In the genomic region with DNA sequence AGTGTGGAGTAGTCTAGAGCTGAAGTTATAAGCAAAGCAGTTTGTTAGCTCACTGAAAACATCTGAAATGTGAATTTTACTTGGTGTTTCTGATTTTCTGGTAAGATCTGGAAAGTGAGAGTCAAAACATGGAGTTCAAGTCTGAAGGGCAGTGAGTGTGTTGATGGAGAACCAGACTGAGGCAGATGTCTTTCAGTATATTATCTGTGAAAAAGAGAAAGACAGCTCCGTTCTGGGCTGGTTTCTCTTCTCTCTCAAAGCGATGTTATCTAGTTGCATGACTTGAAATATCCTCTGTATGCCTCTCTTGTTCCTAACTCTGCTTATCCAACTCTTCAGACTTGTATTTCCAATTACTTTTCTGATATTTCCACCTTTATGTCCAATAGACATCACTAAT, we compare ENCODE assay signal across 28 cellular contexts.
DNase-seq lines count a peak whose midpoint lies in the region; ATAC-seq, FAIRE-seq and TF ChIP-seq lines count a peak whose summit lies in the region.
"Had no signal": no experiment of that assay in that cellular context is flagged by ENCODE, and none has a peak within 500 bp of the region (broad histone marks: within the 10 kb centered on the region; RNA-seq: fewer than 3 reads in every experiment).

No MANE protein-coding gene starts in this region.

- intact Hi-C loops in mucosa of descending colon (cut with DNase I, micrococcal nuclease): no loop called here

- H3K9me3 ChIP-seq in OCI-LY3 (ENCODE audit: insufficient read depth, low read length) (no peaks in the 10 kb centered on the region), hepatocyte (ENCODE audit: low read depth) (no peaks in the 10 kb centered on the region), mucosa of descending colon (no peaks in the 10 kb centered on the region)
- H3K9me3 ChIP-seq: adrenal gland, ovary, right atrium auricular region had no signal

- H2AFZ ChIP-seq in OCI-LY3 (ENCODE audit: low read depth, low read length): 0 out of 2 replicates have a peak overlapping the region, but pooled peaks have one; percentile 26
- H2AFZ ChIP-seq in hepatocyte: no peak overlapping the region

- ATAC-seq in GM19463 (IDR thresholded peaks at IDR 0.05; ENCODE audit: unreplicated experiment) (peak; percentile 42), GM19328 (IDR thresholded peaks at IDR 0.05; ENCODE audit: unreplicated experiment) (no peak), mucosa of descending colon (no peak), HG02763 (IDR thresholded peaks at IDR 0.05; ENCODE audit: unreplicated experiment) (no peak)
- ATAC-seq: activated T-cell treated with anti-CD3 and anti-CD28 coated beads, Interleukin-2, amount 50 U/mL, for 4 hours; left lobe of liver; natural killer cell treated with Interleukin-12 subunit alpha and Interleukin-12 subunit beta and Interleukin-15 and Interleukin-18, amount 100 ng/mL, for 72 hours; PC-3 had no signal

- H3K79me2 ChIP-seq in OCI-LY3 (ENCODE audit: low read length) (peaks cover 21% of the 10 kb centered on the region; the same call in 1 of the 2 replicates), hepatocyte (peaks cover 34% of the 10 kb centered on the region)

- H3K27me3 ChIP-seq in OCI-LY3 (ENCODE audit: low read depth, low read length) (no peaks in the 10 kb centered on the region), hepatocyte (no peaks in the 10 kb centered on the region)
- H3K27me3 ChIP-seq: adrenal gland, brain microvascular endothelial cell, ovary, right atrium auricular region had no signal

- H3K36me3 ChIP-seq in OCI-LY3 (replicated peaks; ENCODE audit: low read depth, low read length) (no peaks in the 10 kb centered on the region), hepatocyte (replicated peaks; ENCODE audit: insufficient read depth, low read depth) (no peaks in the 10 kb centered on the region), mucosa of descending colon (ENCODE audit: low read depth) (no peaks in the 10 kb centered on the region)
- H3K36me3 ChIP-seq: adrenal gland, brain microvascular endothelial cell, ovary, right atrium auricular region had no signal

- H4K20me1 ChIP-seq in OCI-LY3 (ENCODE audit: insufficient read depth, low read length) (no peaks in the 10 kb centered on the region), hepatocyte (ENCODE audit: insufficient read depth, poor library complexity, severe bottlenecking) (no peaks in the 10 kb centered on the region)

- peak overlapping the region; percentile 60 for H3K9ac ChIP-seq in OCI-LY3 (ENCODE audit: low read length)

- H3K9me2 ChIP-seq in hepatocyte (replicated peaks; ENCODE audit: insufficient read depth): no peaks in the 10 kb centered on the region

- no peak for TF ChIP-seq POLR2A in GM12891 (IDR thresholded peaks at IDR 0.05; ENCODE audit: low read depth, low read length)

- H3K4me2 ChIP-seq in OCI-LY3 (ENCODE audit: low read length) (peak overlapping the region; percentile 85), hepatocyte (no peak overlapping the region)

- H3K4me1 ChIP-seq in OCI-LY3 (ENCODE audit: low read length) (peaks cover 66% of the 10 kb centered on the region), hepatocyte (ENCODE audit: insufficient read depth) (peaks cover 6% of the 10 kb centered on the region), mucosa of descending colon (ENCODE audit: low read depth) (peaks cover 21% of the 10 kb centered on the region)
- H3K4me1 ChIP-seq: right atrium auricular region had no signal

- H3K27ac ChIP-seq in OCI-LY3 (ENCODE audit: low read length) (peak overlapping the region; percentile 72), hepatocyte (peak overlapping the region; percentile 44)
- H3K27ac ChIP-seq: adrenal gland, brain microvascular endothelial cell, ovary, right atrium auricular region had no signal

- TF ChIP-seq CTCF in OCI-LY3 (IDR thresholded peaks at IDR 0.05; ENCODE audit: low read depth, low read length) (no peak), hepatocyte (IDR thresholded peaks at IDR 0.05; ENCODE audit: poor library complexity) (no peak), mucosa of descending colon (IDR thresholded peaks at IDR 0.05) (no peak)

- 84% methylated on average over 2 of the region's 2 CpGs for WGBS in hepatocyte (ENCODE audit: low lambda C conversion rate, missing lambda C conversion rate)

- no peak for DNase-seq in GM12891 (ENCODE audit: insufficient read length, low spot score)
- no peak for DNase-seq in hepatocyte (ENCODE audit: low spot score)
- no peak for DNase-seq in HCEC 1CT
- no peak for DNase-seq in mucosa of descending colon
- DNase-seq: activated CD4-positive, alpha-beta T cell treated with anti-CD3 and anti-CD28 coated beads for 1 hour; activated naive CD4-positive, alpha-beta T cell; activated T-cell treated with anti-CD3 and anti-CD28 coated beads, Interleukin-2, amount 50 U/mL, for 4 hours; adrenal gland; brain microvascular endothelial cell; effector CD8-positive, alpha-beta T cell; H7; NCI-H1417 treated with DMSO at 0.1 percent for 48 hours; NCI-H2081 treated with DMSO at 0.1 percent for 48 hours; NCI-H345; NCI-H748 treated with DMSO at 0.1 percent for 48 hours; ovary; PC-3; Right ventricle myocardium superior; stimulated activated CD4-positive, alpha-beta T cell treated with anti-CD3 and anti-CD28 coated beads, Interleukin-4, amount 100 ng/mL, for 1 hour; SW 1271 had no signal

- H3K4me3 ChIP-seq in OCI-LY3 (ENCODE audit: low read length) (peak overlapping the region; percentile 55; the same call in 1 of the 2 replicates), hepatocyte (no peak overlapping the region), mucosa of descending colon (no peak overlapping the region)
- H3K4me3 ChIP-seq: adrenal gland, ovary, right atrium auricular region had no signal

- peak; percentile 71 for FAIRE-seq in GM12891 (lab: Jason Lieb, UNC)
- FAIRE-seq: colon had no signal

TF ChIP-seq in GM12891, 5 proteins besides CTCF, POLR2A, EP300 and RAD21:
- no peak for TF ChIP-seq SPI1 (IDR thresholded peaks at IDR 0.05; ENCODE audit: low read depth, low read length)
- no peak for TF ChIP-seq POU2F2 (IDR thresholded peaks at IDR 0.05; ENCODE audit: low read depth, low read length)
- TF ChIP-seq PAX5 (IDR thresholded peaks at IDR 0.05; ENCODE audit: insufficient read depth, low read length, severe bottlenecking): no peak
- TF ChIP-seq POLR2AphosphoS5 (IDR thresholded peaks at IDR 0.05; ENCODE audit: low read depth, low read length): no peak
- no peak for TF ChIP-seq TAF1 (IDR thresholded peaks at IDR 0.05; ENCODE audit: low read depth, low read length)
TF ChIP-seq in GM12891: peak in this region for 0.
